Comparison of ENCODE assay signal across 1 cellular context in the genomic region with DNA sequence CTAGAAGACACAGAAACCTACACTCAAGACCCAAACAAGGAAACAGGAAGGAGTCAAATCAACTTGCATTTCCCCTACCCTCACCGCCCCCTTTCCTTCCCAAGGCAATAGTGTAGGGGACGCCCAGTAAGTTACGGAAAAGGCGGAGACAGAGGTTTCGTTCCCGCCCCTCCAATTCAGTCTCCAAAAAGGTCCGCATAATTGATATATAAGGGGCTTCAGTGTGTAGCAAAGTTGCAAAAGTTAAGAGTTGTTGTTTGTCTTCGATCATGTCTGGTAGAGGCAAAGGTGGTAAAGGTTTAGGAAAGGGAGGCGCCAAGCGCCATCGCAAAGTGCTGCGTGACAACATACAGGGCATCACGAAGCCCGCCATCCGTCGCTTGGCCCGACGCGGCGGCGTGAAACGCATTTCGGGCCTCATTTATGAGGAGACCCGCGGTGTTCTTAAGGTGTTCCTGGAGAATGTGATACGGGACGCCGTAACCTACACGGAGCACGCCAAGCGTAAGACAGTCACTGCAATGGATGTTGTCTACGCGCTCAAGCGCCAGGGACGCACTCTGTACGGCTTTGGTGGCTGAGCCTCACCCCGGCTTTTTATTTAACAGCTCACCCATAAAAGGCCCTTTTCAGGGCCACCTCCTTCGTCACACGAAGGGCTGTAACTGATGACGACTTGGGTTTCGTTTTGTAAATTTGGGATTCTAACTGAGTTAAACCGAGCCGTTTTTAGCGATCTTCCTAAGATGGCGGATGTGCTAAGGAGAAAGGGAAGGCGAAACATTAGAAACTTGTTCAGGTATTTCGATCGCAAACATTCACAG.
TF ChIP-seq lines count a peak whose summit lies in the region.

No MANE protein-coding gene starts in this region.

TF ChIP-seq in HEK293, 187 proteins besides CTCF, POLR2A, EP300 and RAD21 (continued from another document):
- TF ChIP-seq PRDM2 (tag by site-specific recombination; IDR thresholded peaks at IDR 0.05; ENCODE audit: borderline replicate concordance) (no peak), ZNF610 (tag by site-specific recombination; IDR thresholded peaks at IDR 0.05; ENCODE audit: borderline replicate concordance) (no peak)
